7 cellular contexts compared by ENCODE assay signal in genomic region chr6:136609878-136610706, GRCh38. TPM values are rescaled to one million over a fixed set of nuclear protein-coding genes. Genes with fewer than 3 reads are reported as not detected.
DNase-seq lines count a peak whose midpoint lies in the region; ATAC-seq, FAIRE-seq and TF ChIP-seq lines count a peak whose summit lies in the region.

No MANE protein-coding gene starts in this region.

- H3K4me1 Mint-ChIP-seq in astrocyte (ENCODE audit: low read depth, unreplicated experiment), result peaks cover 10% of the 10 kb centered on the region

- peak; percentile 89 for FAIRE-seq in astrocyte (lab: Jason Lieb, UNC)

- no peak overlapping the region for H3K4me3 Mint-ChIP-seq in astrocyte (ENCODE audit: unreplicated experiment)

- H3K27ac ChIP-seq in astrocyte (ENCODE audit: low read depth, low read length) (peak overlapping the region; percentile 75), thyroid gland (peak overlapping the region; percentile 15 to 63 (median 63))

- no peaks in the 10 kb centered on the region for H3K36me3 Mint-ChIP-seq in astrocyte (ENCODE audit: low read depth, unreplicated experiment)

- H3K79me2 ChIP-seq in astrocyte (ENCODE audit: insufficient read depth, low read length), result no peaks in the 10 kb centered on the region

- DNase-seq in GM03348 (ENCODE audit: low spot score), result peak; percentile 89
- peak; percentile 82 for DNase-seq in NCI-H2029 treated with DMSO at 0.1 percent for 48 hours (lab: John Stamatoyannopoulos, UW)
- DNase-seq in astrocyte (ENCODE audit: low read depth), result peak; percentile 100
- DNase-seq in iris pigment epithelial cell (ENCODE audit: low read depth), result peak; percentile 99
- DNase-seq in thyroid gland, result no peak
- DNase-seq in OCI-M2 (lab: John Stamatoyannopoulos, UW; ENCODE audit: unreplicated experiment), result no peak

- H3K9me3 ChIP-seq in astrocyte (ENCODE audit: insufficient read depth, low read depth, low read length), result no peaks in the 10 kb centered on the region
- H3K9me3 ChIP-seq in thyroid gland, result no peaks in the 10 kb centered on the region

- H3K4me1 ChIP-seq in astrocyte (ENCODE audit: insufficient read depth, low read length) (peaks cover 45% of the 10 kb centered on the region), thyroid gland (peaks cover 26 to 44% of the 10 kb centered on the region in 2 donors)

- H3K9ac ChIP-seq in astrocyte (ENCODE audit: low read length), result peak overlapping the region; percentile 63

- no peaks in the 10 kb centered on the region for H3K27me3 Mint-ChIP-seq in astrocyte (ENCODE audit: low read depth, unreplicated experiment)

- H3K36me3 ChIP-seq in astrocyte (ENCODE audit: insufficient read depth, low read length) (no peaks in the 10 kb centered on the region), thyroid gland (peaks cover 0 to 16% of the 10 kb centered on the region in 2 donors)

- peak in 1 of 2 donors; percentile 7 for TF ChIP-seq POLR2A in thyroid gland (IDR thresholded peaks at IDR 0.05)

- no peak overlapping the region for H2AFZ ChIP-seq in astrocyte (ENCODE audit: low read depth, low read length)

- H4K20me1 ChIP-seq in astrocyte (ENCODE audit: insufficient read depth, low read length), result no peaks in the 10 kb centered on the region

- peak overlapping the region; percentile 83 for H3K27ac Mint-ChIP-seq in astrocyte (ENCODE audit: unreplicated experiment)

- no peak for ATAC-seq in HG02981 (IDR thresholded peaks at IDR 0.05; ENCODE audit: unreplicated experiment)

- TF ChIP-seq CTCF in astrocyte (IDR thresholded peaks at IDR 0.05; ENCODE audit: insufficient read depth, low read depth, low read length) (no peak), thyroid gland (IDR thresholded peaks at IDR 0.05) (no peak)

- WGBS in thyroid gland, 2 donors, result 50 to 71% methylated on average over 4 of the region's 4 CpGs

- peak overlapping the region; percentile 70 for H3K4me2 ChIP-seq in astrocyte (ENCODE audit: low read length)

- no peak overlapping the region for H3K4me3 ChIP-seq in astrocyte (ENCODE audit: insufficient read depth, low read depth, low read length)
- no peak overlapping the region for H3K4me3 ChIP-seq in thyroid gland (replicated peaks in 1 of 3)

- intact Hi-C loops in thyroid gland (cut with DNase I), result no loop called here

- no peaks in the 10 kb centered on the region for H3K27me3 ChIP-seq in astrocyte (ENCODE audit: insufficient read depth, low read length)
- no peaks in the 10 kb centered on the region for H3K27me3 ChIP-seq in thyroid gland

- H3K9me3 Mint-ChIP-seq in astrocyte (ENCODE audit: unreplicated experiment), result no peaks in the 10 kb centered on the region

RNA-seq across cellular contexts. Expression of gene MAP7, which starts 59.9 kb away (rescaled TPM):
- total RNA-seq in astrocyte (2.8 and 3.3 TPM in 2 replicates), thyroid gland (10 to 100 TPM; 24.5 to 46.0 (median 36.0) TPM)

Comparison
In these comparisons a context has a peak if more than half of its experiments do, and no peak if none do; other contexts are left out.
1. DNase-seq: peak in GM03348 (single experiment), NCI-H2029 treated with DMSO at 0.1 percent for 48 hours (single experiment), astrocyte (single experiment) and iris pigment epithelial cell (single experiment); none in thyroid gland (0 of 2) and OCI-M2 (single experiment).